Comparison of ENCODE assay signal across 6 cellular contexts in the genomic region with DNA sequence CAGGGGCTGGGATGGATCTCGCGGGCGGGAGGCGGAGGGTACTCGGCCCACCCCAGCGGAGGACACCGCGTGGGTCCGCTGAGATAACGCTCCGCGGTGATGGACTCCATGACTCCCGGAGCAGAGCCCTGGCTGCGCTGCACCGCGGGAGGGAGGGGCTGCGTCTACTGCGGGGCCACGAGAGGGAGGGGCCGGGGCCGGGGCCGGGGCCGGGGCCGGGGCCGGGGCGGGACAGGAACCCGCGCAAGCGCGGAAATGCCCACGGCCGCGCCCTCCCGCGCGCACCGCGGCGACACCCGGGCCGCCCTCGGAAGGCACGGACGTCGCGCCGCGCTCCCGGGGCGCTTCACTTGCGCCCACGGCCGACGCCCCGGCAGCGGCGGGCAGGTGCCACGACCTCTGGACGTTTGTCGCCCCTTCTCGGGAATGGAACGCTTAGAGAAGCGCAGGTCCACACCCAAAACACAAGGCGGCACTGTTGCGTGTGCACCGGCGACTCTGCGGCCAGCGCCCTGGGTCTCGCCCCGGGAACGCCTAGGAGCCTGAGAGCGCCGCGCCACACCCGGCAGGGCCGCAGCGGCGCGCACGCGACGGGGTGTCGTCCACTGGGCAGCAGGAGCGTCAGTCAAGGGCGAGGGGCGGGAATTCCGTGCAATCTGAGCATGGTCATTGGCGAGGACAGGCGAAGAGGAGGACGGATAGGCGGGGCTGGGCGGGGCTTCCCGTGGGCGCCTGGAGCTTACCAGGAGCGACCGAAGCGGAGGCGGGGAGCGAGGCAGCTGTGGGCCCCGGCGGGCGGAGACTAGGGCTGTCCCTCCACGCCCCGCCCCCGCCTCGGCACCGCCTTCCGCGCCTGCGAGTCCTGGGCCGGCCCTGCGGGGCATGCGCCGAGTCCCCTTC. TPM values are rescaled to one million over a fixed set of nuclear protein-coding genes. Genes with fewer than 3 reads are reported as not detected.
DNase-seq lines count a peak whose midpoint lies in the region; ATAC-seq and TF ChIP-seq lines count a peak whose summit lies in the region.
"Not testable (repeated sequence)": the region's sequence is repeated elsewhere in the genome, so short reads cannot be mapped to it uniquely, and the experiment has no call there.
"Had no signal": no experiment of that assay in that cellular context is flagged by ENCODE, and none has a peak within 500 bp of the region (broad histone marks: within the 10 kb centered on the region; RNA-seq: fewer than 3 reads in every experiment).

No MANE protein-coding gene starts in this region.

- not testable (repeated sequence) for H3K36me3 Mint-ChIP-seq in activated CD8-positive, alpha-beta T cell treated with anti-CD3 and anti-CD28 coated beads for 36 hours (ENCODE audit: low read depth)

- POLR2A ChIA-PET in activated CD8-positive, alpha-beta T cell treated with anti-CD3 and anti-CD28 coated beads for 36 hours (lab: Charles Lee): not testable (repeated sequence)

- H3K4me1 Mint-ChIP-seq in activated CD8-positive, alpha-beta T cell treated with anti-CD3 and anti-CD28 coated beads for 36 hours (ENCODE audit: low read depth): not testable (repeated sequence)

- TF ChIP-seq CTCF in activated CD8-positive, alpha-beta T cell treated with anti-CD3 and anti-CD28 coated beads for 36 hours (IDR thresholded peaks at IDR 0.05): not testable (repeated sequence)

- not testable (repeated sequence) for DNase-seq in H7; activated CD8-positive, alpha-beta T cell treated with anti-CD3 and anti-CD28 coated beads for 36 hours; left colon

- ATAC-seq in GM19025 (IDR thresholded peaks at IDR 0.05; ENCODE audit: low read depth, unreplicated experiment) (peak; percentile 66), HG03175 (IDR thresholded peaks at IDR 0.05; ENCODE audit: unreplicated experiment) (peak; percentile 76), left colon (peak; percentile 83)
- ATAC-seq in activated CD8-positive, alpha-beta T cell treated with anti-CD3 and anti-CD28 coated beads for 36 hours: peak; percentile 74

- CTCF ChIA-PET in activated CD8-positive, alpha-beta T cell treated with anti-CD3 and anti-CD28 coated beads for 36 hours (lab: Charles Lee): not testable (repeated sequence)

- intact Hi-C loops in activated CD8-positive, alpha-beta T cell treated with anti-CD3 and anti-CD28 coated beads for 36 hours (cut with micrococcal nuclease); left colon (cut with DNase I, micrococcal nuclease): not testable (repeated sequence)

- not testable (repeated sequence) for H3K9me3 Mint-ChIP-seq in activated CD8-positive, alpha-beta T cell treated with anti-CD3 and anti-CD28 coated beads for 36 hours

- not testable (repeated sequence) for H3K4me3 Mint-ChIP-seq in activated CD8-positive, alpha-beta T cell treated with anti-CD3 and anti-CD28 coated beads for 36 hours

- H3K27me3 ChIP-seq in H7 (ENCODE audit: control insufficient read depth, insufficient read depth, low read length): not testable (repeated sequence)

- H3K27ac Mint-ChIP-seq in activated CD8-positive, alpha-beta T cell treated with anti-CD3 and anti-CD28 coated beads for 36 hours: not testable (repeated sequence)

- not testable (repeated sequence) for H3K27me3 Mint-ChIP-seq in activated CD8-positive, alpha-beta T cell treated with anti-CD3 and anti-CD28 coated beads for 36 hours

- H3K4me3 ChIP-seq in H7 (ENCODE audit: insufficient read depth, low read depth, low read length): peak overlapping the region; percentile 28; the same call in 1 of the 2 replicates

- not testable (repeated sequence) for H3K36me3 ChIP-seq in H7 (replicated peaks; ENCODE audit: control insufficient read depth, insufficient read depth, low read length)

RNA-seq across cellular contexts. Expression of a gene that starts 32.8 kb away (rescaled TPM):
- 799 and 827 TPM in 2 replicates for total RNA-seq in H7 (2014; rRNA removed; shearing (Covaris generic))
- total RNA-seq in activated CD8-positive, alpha-beta T cell treated with anti-CD3 and anti-CD28 coated beads for 36 hours: 1,000 to 10,000 TPM; 1,057 to 1,091 TPM
- total RNA-seq in left colon: 100 to 1,000 TPM in 1 of 2 donors, 10 to 100 TPM in 1; 84.2 to 741 TPM

RNA-seq across cellular contexts. Expression of a gene that starts 37.4 kb away (rescaled TPM):
- total RNA-seq in H7 (2014; rRNA removed; shearing (Covaris generic)): 56.2 and 57.1 TPM in 2 replicates
- 10 to 100 TPM; 92.4 to 96.6 TPM for total RNA-seq in activated CD8-positive, alpha-beta T cell treated with anti-CD3 and anti-CD28 coated beads for 36 hours
- total RNA-seq in left colon: 10 to 100 TPM; 31.9 to 33.1 TPM

RNA-seq across cellular contexts. Expression of a gene that starts 46.1 kb away (rescaled TPM):
- 1.6 TPM in 1 of 2 replicates, not detected in the other for total RNA-seq in H7 (2014; rRNA removed; shearing (Covaris generic))
- 1 to 10 TPM in 1 of 2 experiments, under 1 TPM in 1; 0.67 to 1.0 TPM for total RNA-seq in activated CD8-positive, alpha-beta T cell treated with anti-CD3 and anti-CD28 coated beads for 36 hours
- total RNA-seq in left colon: not detected
- total RNA-seq: HT-29 had no signal

RNA-seq across cellular contexts. Expression of a gene that starts 46.7 kb away (rescaled TPM):
- total RNA-seq in H7 (2014; rRNA removed; shearing (Covaris generic)): not detected in 2 replicates
- total RNA-seq in activated CD8-positive, alpha-beta T cell treated with anti-CD3 and anti-CD28 coated beads for 36 hours: not detected
- not detected for total RNA-seq in left colon
- total RNA-seq: HT-29 had no signal

RNA-seq across cellular contexts. Expression of a gene that starts 56.5 kb away (rescaled TPM):
- total RNA-seq in H7 (2014; rRNA removed; shearing (Covaris generic)): 4,112 and 4,296 TPM in 2 replicates
- total RNA-seq in activated CD8-positive, alpha-beta T cell treated with anti-CD3 and anti-CD28 coated beads for 36 hours: 1,000 to 10,000 TPM; 3,574 to 3,675 TPM
- 1,000 to 10,000 TPM; 2,262 to 2,406 TPM for total RNA-seq in left colon
